1 cellular context compared by ENCODE assay signal in genomic region chr11:95453616-95454118, GRCh38.
TF ChIP-seq lines count a peak whose summit lies in the region.

No MANE protein-coding gene starts in this region.

TF ChIP-seq in K562, 482 proteins besides CTCF, POLR2A, EP300 and RAD21 (continued from another document and continues in another):
- TF ChIP-seq ZNF592 (IDR thresholded peaks at IDR 0.05) (no peak; the same call in 1 of the 2 replicates), YY1 (IDR thresholded peaks at IDR 0.05; ENCODE audit: borderline replicate concordance in 1 of 3, control insufficient read depth in 1 of 3, extremely low read depth in 1 of 3, insufficient read depth in 3 of 3, insufficient read length in 1 of 3, insufficient replicate concordance in 2 of 3, low read depth in 1 of 3, low read length in 2 of 3) (no peak), ETS1 (conservative IDR thresholded peaks at IDR 0.05; ENCODE audit: control insufficient read depth, low read depth, low read length) (no peak), NFIC (IDR thresholded peaks at IDR 0.05) (peak; percentile 84), SAP30 (IDR thresholded peaks at IDR 0.05; ENCODE audit: borderline replicate concordance, insufficient read depth, low read depth, low read length, poor library complexity, severe bottlenecking) (no peak), TCF3 (CRISPR knock-in tag; IDR thresholded peaks at IDR 0.05) (no peak), BCOR (IDR thresholded peaks at IDR 0.05) (no peak), ZNF511 (CRISPR knock-in tag; IDR thresholded peaks at IDR 0.05) (no peak), MCM3 (IDR thresholded peaks at IDR 0.05) (no peak), MLLT1 (IDR thresholded peaks at IDR 0.05) (no peak), TBP (optimal IDR thresholded peaks at IDR 0.05; ENCODE audit: low read depth, low read length) (no peak), PURB (CRISPR knock-in tag; IDR thresholded peaks at IDR 0.05; ENCODE audit: low read depth) (no peak), ZHX1 (conservative IDR thresholded peaks at IDR 0.05; ENCODE audit: low read length) (no peak), ATF3 (IDR thresholded peaks at IDR 0.05) (peak; percentile 7; the same call in 1 of the 2 replicates), ATF3 (CRISPR knock-in tag; conservative IDR thresholded peaks at IDR 0.05) (no peak), CXXC5 (CRISPR knock-in tag; IDR thresholded peaks at IDR 0.05) (0 out of 2 replicates have a peak, but pooled peaks have one; percentile 38), CAMTA2 (CRISPR knock-in tag; conservative IDR thresholded peaks at IDR 0.05) (no peak), GATA2 (CRISPR knock-in tag; IDR thresholded peaks at IDR 0.05) (no peak), TARDBP (IDR thresholded peaks at IDR 0.05) (no peak), ZNF318 (IDR thresholded peaks at IDR 0.05; ENCODE audit: borderline replicate concordance in 1 of 2, low read depth in 1 of 2) (no peak), ZNF354B (CRISPR knock-in tag; IDR thresholded peaks at IDR 0.05) (no peak), PTTG1 (tag; IDR thresholded peaks at IDR 0.05; ENCODE audit: low read depth) (no peak), MAFK (IDR thresholded peaks at IDR 0.05; ENCODE audit: low read length) (peak; percentile 8; the same call in 1 of the 2 replicates), E4F1 (CRISPR knock-in tag; IDR thresholded peaks at IDR 0.05; ENCODE audit: borderline replicate concordance) (no peak), JUND (IDR thresholded peaks at IDR 0.05; ENCODE audit: borderline replicate concordance, low read depth, low read length) (peak; percentile 30; the same call in 1 of the 2 replicates), JUND (tag; IDR thresholded peaks at IDR 0.05; ENCODE audit: borderline replicate concordance, low read depth, low read length) (peak; percentile 9; the same call in 1 of the 3 replicates), RCOR1 (IDR thresholded peaks at IDR 0.05; ENCODE audit: borderline replicate concordance in 1 of 2, low read depth in 2 of 2, low read length in 2 of 2) (peak in 1 of 2 experiments; percentile 55; a peak in 1 of 4 replicates), ZNF668 (CRISPR knock-in tag; IDR thresholded peaks at IDR 0.05) (no peak), MTA1 (IDR thresholded peaks at IDR 0.05; ENCODE audit: borderline replicate concordance) (no peak), NCOA6 (IDR thresholded peaks at IDR 0.05) (no peak), CHD2 (IDR thresholded peaks at IDR 0.05; ENCODE audit: low read depth, low read length) (no peak), SRF (CRISPR knock-in tag; IDR thresholded peaks at IDR 0.05) (no peak), ZNF589 (CRISPR knock-in tag; IDR thresholded peaks at IDR 0.05; ENCODE audit: low read depth) (no peak), FOXK1 (CRISPR knock-in tag; IDR thresholded peaks at IDR 0.05; ENCODE audit: borderline replicate concordance) (no peak), ZNF311 (CRISPR knock-in tag; IDR thresholded peaks at IDR 0.05) (no peak), ZNF3 (CRISPR knock-in tag; IDR thresholded peaks at IDR 0.05) (no peak), HMG20A (CRISPR knock-in tag; conservative IDR thresholded peaks at IDR 0.05) (no peak)
